16 cellular contexts compared by ENCODE assay signal in the genomic region with DNA sequence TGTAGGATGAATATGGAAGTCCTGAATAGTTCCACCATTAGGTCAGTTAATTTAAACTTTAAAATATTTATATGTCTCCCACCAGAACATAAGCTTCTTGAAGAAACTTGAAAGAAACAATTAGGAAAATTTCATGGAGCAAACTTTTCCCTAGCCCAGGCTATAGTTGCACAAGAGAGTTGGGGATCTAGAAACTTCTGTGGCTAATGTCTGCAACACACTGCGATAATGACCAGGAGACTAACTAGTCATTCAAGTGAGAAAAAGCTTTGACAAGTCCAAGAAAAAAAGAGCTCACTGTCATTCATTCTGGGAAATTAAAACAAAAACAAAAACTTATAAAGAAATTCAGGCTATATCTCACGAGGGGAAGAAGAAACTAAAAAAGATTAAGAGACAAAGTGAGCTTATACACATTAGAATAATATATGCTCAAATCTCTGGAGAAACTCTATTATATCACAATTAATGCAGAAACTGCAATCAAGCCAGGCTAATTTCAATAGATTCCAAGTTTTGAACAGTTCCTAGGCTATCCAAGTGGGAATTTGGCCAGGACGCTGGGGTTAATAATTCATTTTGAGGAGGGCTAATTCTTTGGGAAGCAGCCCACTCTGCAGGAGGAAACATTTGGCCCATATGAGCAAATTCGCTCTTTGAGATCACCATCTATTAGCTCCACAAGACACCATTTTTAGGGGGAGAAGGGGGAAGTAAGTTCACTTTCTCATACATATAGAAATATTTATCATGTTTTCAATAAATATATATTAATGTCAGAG.
DNase-seq lines count a peak whose midpoint lies in the region; ATAC-seq and TF ChIP-seq lines count a peak whose summit lies in the region.
"Had no signal": no experiment of that assay in that cellular context is flagged by ENCODE, and none has a peak within 500 bp of the region (broad histone marks: within the 10 kb centered on the region; RNA-seq: fewer than 3 reads in every experiment).

No MANE protein-coding gene starts in this region.

- H2BK5ac ChIP-seq in neuronal stem cell (ENCODE audit: low read length): no peak overlapping the region

- H3K9ac ChIP-seq in fibroblast of lung (ENCODE audit: insufficient read depth, low read length) (no peak overlapping the region), neuronal stem cell (ENCODE audit: low read depth, low read length, poor library complexity) (no peak overlapping the region)

- intact Hi-C loops in right lobe of liver (cut with DNase I): no loop called here

- ATAC-seq in right lobe of liver: peak; percentile 47 to 85 (median 74)

- no peak overlapping the region for H2BK12ac ChIP-seq in neuronal stem cell (ENCODE audit: low read length)

- no peaks in the 10 kb centered on the region for H3K79me1 ChIP-seq in neuronal stem cell (ENCODE audit: low read depth, low read length)

- H3K4ac ChIP-seq in neuronal stem cell (ENCODE audit: low read length): no peak overlapping the region

- 32% methylated on average over 4 of the region's 4 CpGs for WGBS in right lobe of liver (ENCODE audit: insufficient coverage, low coverage, low lambda C conversion rate, missing lambda C conversion rate)
- WGBS in neuronal stem cell (ENCODE audit: extremely low coverage in 2 of 2, insufficient read length in 2 of 2, insufficient replicate concordance in 1 of 2), 2 donors: no CpG with 5 or more reads among the region's 4 CpGs

- H3K79me2 ChIP-seq in fibroblast of lung (ENCODE audit: control insufficient read depth, insufficient read depth, low read length): no peaks in the 10 kb centered on the region

- H3K27me3 ChIP-seq in fibroblast of lung (ENCODE audit: control insufficient read depth, insufficient read depth, low read length) (no peaks in the 10 kb centered on the region), right lobe of liver (no peaks in the 10 kb centered on the region), neuronal stem cell (ENCODE audit: control insufficient read depth in 3 of 3, insufficient read depth in 3 of 3, low read depth in 1 of 3, low read length in 3 of 3) (no peaks in the 10 kb centered on the region)

- no peak for TF ChIP-seq POLR2A in right lobe of liver (IDR thresholded peaks at IDR 0.05)

- H4K91ac ChIP-seq in neuronal stem cell (ENCODE audit: low read depth, low read length, poor library complexity): no peak overlapping the region

- H3K4me3 ChIP-seq in fibroblast of lung (replicated peaks in 1 of 4; ENCODE audit: control extremely low read depth in 1 of 4, insufficient read depth in 1 of 4, low read depth in 3 of 4, low read length in 4 of 4) (no peak overlapping the region), right lobe of liver (no peak overlapping the region), neuronal stem cell (ENCODE audit: low read length in 2 of 2) (no peak overlapping the region)

- no peak overlapping the region for H2AK5ac ChIP-seq in neuronal stem cell (ENCODE audit: low read depth, low read length)

- no peak overlapping the region for H2BK120ac ChIP-seq in neuronal stem cell (ENCODE audit: low read depth, low read length)

- H3K4me1 ChIP-seq in fibroblast of lung (ENCODE audit: control insufficient read depth, extremely low read depth, insufficient read depth, low read length) (no peaks in the 10 kb centered on the region), right lobe of liver (peaks cover 0 to 14% (median 0%) of the 10 kb centered on the region in 4 donors), neuronal stem cell (ENCODE audit: control insufficient read depth in 2 of 2, insufficient read depth in 1 of 2, low read depth in 1 of 2, low read length in 2 of 2) (peaks cover 0 to 3% of the 10 kb centered on the region in 2 donors)

- DNase-seq in GM03348 (ENCODE audit: low spot score): peak; percentile 36
- peak; percentile 91 for DNase-seq in NCI-H446 treated with DMSO at 0.1 percent for 48 hours (lab: John Stamatoyannopoulos, UW)
- DNase-seq in fibroblast of lung (ENCODE audit: low read depth in 2 of 2): peak; percentile 21 to 70
- peak in 1 of 3 donors; percentile 63 for DNase-seq in right lobe of liver
- no peak for DNase-seq in activated gamma-delta T cell treated with Interleukin-2 at 50 U/mL for 16 hours
- DNase-seq in CD1c-positive myeloid dendritic cell (ENCODE audit: extremely low spot score): no peak
- DNase-seq in neuronal stem cell (ENCODE audit: low spot score): no peak
- DNase-seq in GOT3 (lab: John Stamatoyannopoulos, UW): no peak
- DNase-seq: ACHN; CD4-positive, alpha-beta memory T cell; DMS79 treated with DMSO at 0.1 percent for 48 hours; GDM1; Kasumi-1; NCI-H1930; NCI-H2171; NCI-H510A had no signal

- no peak overlapping the region for H2BK15ac ChIP-seq in neuronal stem cell (ENCODE audit: low read length)

- H2AFZ ChIP-seq in fibroblast of lung (ENCODE audit: low read length) (no peak overlapping the region), neuronal stem cell (ENCODE audit: low read length) (no peak overlapping the region)

- H3K27ac ChIP-seq in fibroblast of lung (ENCODE audit: insufficient read depth, low read length) (no peak overlapping the region), right lobe of liver (no peak overlapping the region), neuronal stem cell (replicated peaks; ENCODE audit: low read length) (no peak overlapping the region)

- no peak overlapping the region for H3K18ac ChIP-seq in neuronal stem cell (ENCODE audit: low read length)

- H3K23ac ChIP-seq in neuronal stem cell (ENCODE audit: low read depth, low read length, poor library complexity): no peak overlapping the region

- H3K9me3 ChIP-seq in fibroblast of lung (ENCODE audit: control insufficient read depth, insufficient read depth, low read depth, low read length) (no peaks in the 10 kb centered on the region), right lobe of liver (no peaks in the 10 kb centered on the region), neuronal stem cell (replicated peaks in 1 of 2; ENCODE audit: control insufficient read depth in 2 of 2, insufficient read depth in 1 of 2, low read depth in 1 of 2, low read length in 2 of 2) (peaks cover 0 to 6% of the 10 kb centered on the region in 2 donors)

- H3K14ac ChIP-seq in neuronal stem cell (ENCODE audit: low read length): no peak overlapping the region

- H3K36me3 ChIP-seq in fibroblast of lung (ENCODE audit: control insufficient read depth, insufficient read depth, low read length) (no peaks in the 10 kb centered on the region), right lobe of liver (no peaks in the 10 kb centered on the region), neuronal stem cell (replicated peaks in 1 of 2; ENCODE audit: control insufficient read depth in 2 of 2, insufficient read depth in 2 of 2, low read length in 2 of 2) (peaks cover 0 to 4% of the 10 kb centered on the region in 2 donors)

- no peak overlapping the region for H4K8ac ChIP-seq in neuronal stem cell (ENCODE audit: low read depth, low read length)

- H4K20me1 ChIP-seq in fibroblast of lung (ENCODE audit: control insufficient read depth, extremely low read depth, insufficient read depth, low read length): no peaks in the 10 kb centered on the region

- TF ChIP-seq CTCF in fibroblast of lung (conservative IDR thresholded peaks at IDR 0.05 in 1 of 2, IDR thresholded peaks at IDR 0.05 in 1 of 2; ENCODE audit: low read depth in 1 of 2, low read length in 2 of 2) (no peak), right lobe of liver (IDR thresholded peaks at IDR 0.05) (no peak)

- H3K4me2 ChIP-seq in fibroblast of lung (ENCODE audit: extremely low read depth, insufficient read depth, low read length) (no peak overlapping the region), neuronal stem cell (ENCODE audit: insufficient read depth, low read length, poor library complexity, severe bottlenecking) (no peak overlapping the region)

Comparison
In these comparisons a context has a peak if more than half of its experiments do, and no peak if none do; other contexts are left out.
1. DNase-seq: peak in GM03348 (single experiment), NCI-H446 treated with DMSO at 0.1 percent for 48 hours (single experiment) and fibroblast of lung (2 of 2); none in activated gamma-delta T cell treated with Interleukin-2 at 50 U/mL for 16 hours (single experiment), CD1c-positive myeloid dendritic cell (single experiment), neuronal stem cell (single experiment) and GOT3 (single experiment).